ENCODE assay signal across 32 cellular contexts in genomic region chr6:17149581-17149980, GRCh38.
"Had no signal": no experiment of that assay in that cellular context is flagged by ENCODE, and none has a peak within 500 bp of the region (broad histone marks: within the 10 kb centered on the region; RNA-seq: fewer than 3 reads in every experiment).

No MANE protein-coding gene starts in this region.

- H3K27me3 Mint-ChIP-seq: activated CD4-positive, alpha-beta T cell treated with anti-CD3 and anti-CD28 coated beads, Interleukin-2, amount 10 ng/mL, durations not matched to agents 24 days and 14 days had no signal

- H3K27me3 ChIP-seq: brain microvascular endothelial cell, colonic mucosa had no signal

- H3K36me3 ChIP-seq: brain microvascular endothelial cell, colonic mucosa had no signal

- H3K4me3 ChIP-seq: colonic mucosa, PC-9 had no signal

- H3K36me3 Mint-ChIP-seq: activated naive CD8-positive, alpha-beta T cell treated with anti-CD3 and anti-CD28 coated beads for 36 hours had no signal

- H3K27ac ChIP-seq: brain microvascular endothelial cell, colonic mucosa, KMS-11, PC-9, RWPE1 had no signal

- H3K27ac Mint-ChIP-seq: activated CD4-positive, alpha-beta T cell treated with anti-CD3 and anti-CD28 coated beads, Interleukin-2, amount 10 ng/mL, durations not matched to agents 24 days and 14 days; activated CD8-positive, alpha-beta T cell treated with anti-CD3 and anti-CD28 coated beads for 36 hours; activated naive CD8-positive, alpha-beta T cell treated with anti-CD3 and anti-CD28 coated beads for 36 hours; activated T-cell treated with anti-CD3 and anti-CD28 coated beads, Interleukin-2, amount 50 U/mL, for 72 hours; activated T-helper 17 cell treated with anti-CD3 and anti-CD28 coated beads, Interleukin-2, amount 50 U/mL, for 72 hours had no signal

- H3K9me3 ChIP-seq: colonic mucosa had no signal

- ATAC-seq: activated CD8-positive, alpha-beta T cell treated with anti-CD3 and anti-CD28 coated beads for 36 hours; activated T-cell treated with anti-CD3 and anti-CD28 coated beads, Interleukin-2, amount 50 U/mL, for 72 hours; activated T-helper 17 cell treated with anti-CD3 and anti-CD28 coated beads, Interleukin-2, amount 50 U/mL, for 72 hours; Right ventricle myocardium inferior had no signal

- H3K4me3 Mint-ChIP-seq: activated CD4-positive, alpha-beta T cell treated with anti-CD3 and anti-CD28 coated beads, Interleukin-2, amount 10 ng/mL, durations not matched to agents 24 days and 14 days; activated CD8-positive, alpha-beta T cell treated with anti-CD3 and anti-CD28 coated beads for 36 hours; activated naive CD8-positive, alpha-beta T cell treated with anti-CD3 and anti-CD28 coated beads for 36 hours; activated T-cell treated with anti-CD3 and anti-CD28 coated beads, Interleukin-2, amount 50 U/mL, for 72 hours; activated T-helper 17 cell treated with anti-CD3 and anti-CD28 coated beads, Interleukin-2, amount 50 U/mL, for 72 hours; central memory CD8-positive, alpha-beta T cell had no signal

- H3K4me1 Mint-ChIP-seq: activated CD4-positive, alpha-beta T cell treated with anti-CD3 and anti-CD28 coated beads, Interleukin-2, amount 10 ng/mL, durations not matched to agents 24 days and 14 days; activated naive CD8-positive, alpha-beta T cell treated with anti-CD3 and anti-CD28 coated beads for 36 hours; activated T-helper 17 cell treated with anti-CD3 and anti-CD28 coated beads, Interleukin-2, amount 50 U/mL, for 72 hours; central memory CD8-positive, alpha-beta T cell had no signal

- DNase-seq: activated CD4-positive, alpha-beta T cell treated with anti-CD3 and anti-CD28 coated beads, Interleukin-2, amount 10 ng/mL, durations not matched to agents 24 days and 14 days; activated CD4-positive, alpha-beta T cell treated with anti-CD3 and anti-CD28 coated beads, Interleukin-2, amount 50 U/mL, for 4 hours; activated CD8-positive, alpha-beta T cell treated with anti-CD3 and anti-CD28 coated beads for 36 hours; activated effector memory CD4-positive, alpha-beta T cell treated with anti-CD3 and anti-CD28 coated beads, Interleukin-2, amount 50 U/mL, for 16 hours; activated naive CD4-positive, alpha-beta T cell; activated naive CD4-positive, alpha-beta T cell treated with anti-CD3 and anti-CD28 coated beads, Interleukin-2, amount 50 U/mL, for 16 hours; activated naive CD8-positive, alpha-beta T cell treated with anti-CD3 and anti-CD28 coated beads for 36 hours; activated T-cell treated with anti-CD3 and anti-CD28 coated beads, Interleukin-2, amount 50 U/mL, for 1 hour; activated T-cell treated with anti-CD3 and anti-CD28 coated beads, Interleukin-2, amount 50 U/mL, for 72 hours; amniotic stem cell; aorta; brain microvascular endothelial cell; colonic mucosa; MM.1S; MV-4-11; NCI-H1092; NCI-H1436 treated with DMSO at 0.1 percent for 48 hours; NCI-H1694 treated with DMSO at 0.1 percent for 48 hours; NCI-H2029 treated with DMSO at 0.1 percent for 48 hours; NCI-H2227 treated with DMSO at 0.1 percent for 48 hours; NCI-H446; NCI-H526; NCI-H774; PC-9; SIG-M5; SW 1271; T1000 had no signal
